In the genomic region with DNA sequence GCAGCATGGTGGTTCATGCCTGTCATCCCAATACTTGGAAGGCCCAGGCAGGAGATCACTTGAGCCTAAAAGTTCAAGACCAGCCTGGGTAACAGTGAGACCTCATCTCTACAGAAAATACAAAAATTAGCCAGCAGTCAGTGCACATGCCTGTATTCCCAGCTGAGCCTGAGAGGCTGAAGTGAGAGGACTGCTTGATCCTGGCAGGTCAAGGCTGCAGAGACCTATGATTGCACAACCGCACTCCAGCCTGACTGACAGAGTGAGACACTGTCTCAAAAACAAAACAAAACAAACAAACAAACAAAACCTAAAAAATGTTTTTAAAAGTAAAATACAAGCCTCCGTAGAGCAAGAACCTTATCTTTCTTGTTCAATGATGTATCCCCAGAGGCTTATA, we compare ENCODE assay signal across 18 cellular contexts. TPM values are rescaled to one million over a fixed set of nuclear protein-coding genes. Genes with fewer than 3 reads are reported as not detected.
DNase-seq lines count a peak whose midpoint lies in the region; ATAC-seq and TF ChIP-seq lines count a peak whose summit lies in the region.
"Had no signal": no experiment of that assay in that cellular context is flagged by ENCODE, and none has a peak within 500 bp of the region (broad histone marks: within the 10 kb centered on the region; RNA-seq: fewer than 3 reads in every experiment).

No MANE protein-coding gene starts in this region.

- H3K9me3 ChIP-seq in CD4-positive, alpha-beta T cell (ENCODE audit: control insufficient read depth, low read length) = no peaks in the 10 kb centered on the region
- H3K9me3 ChIP-seq in IMR-90 (ENCODE audit: control insufficient read depth, insufficient read depth, low read length) (no peaks in the 10 kb centered on the region), body of pancreas (no peaks in the 10 kb centered on the region)
- H3K9me3 ChIP-seq: SK-N-SH had no signal

- peaks cover 13% of the 10 kb centered on the region; the same call in 1 of the 2 replicates for H3K9me1 ChIP-seq in IMR-90 (ENCODE audit: insufficient read depth, low read length)

- H4K8ac ChIP-seq in IMR-90 (ENCODE audit: low read depth in 2 of 2, low read length in 2 of 2) = no peak overlapping the region

- H3K4me2 ChIP-seq in IMR-90 (ENCODE audit: low read depth, low read length) = no peak overlapping the region
- H3K4me2 ChIP-seq: SK-N-SH had no signal

- no peak overlapping the region for H3K4me3 ChIP-seq in IMR-90 (ENCODE audit: insufficient read depth, low read depth, low read length)
- H3K4me3 ChIP-seq in body of pancreas = no peak overlapping the region

- H2BK120ac ChIP-seq in IMR-90 (ENCODE audit: low read depth, low read length) = no peak overlapping the region

- no peak for ATAC-seq in CD4-positive, alpha-beta T cell (ENCODE audit: poor library complexity)
- ATAC-seq in IMR-90 (ENCODE audit: low read depth) (no peak), body of pancreas (peak; percentile 47), HG02884 (IDR thresholded peaks at IDR 0.05; ENCODE audit: unreplicated experiment) (no peak)
- ATAC-seq in naive thymus-derived CD8-positive, alpha-beta T cell = no peak
- ATAC-seq: PC-3 had no signal

- no peak overlapping the region for H3K18ac ChIP-seq in IMR-90 (ENCODE audit: low read depth, low read length)

- WGBS in IMR-90 (ENCODE audit: extremely low coverage in 2 of 2, insufficient read length in 1 of 2), 2 experiments = no CpG with 5 or more reads among the region's 2 CpGs
- 54 to 62% methylated on average over 2 of the region's 2 CpGs for WGBS in body of pancreas, 2 donors

- in situ Hi-C loops in IMR-90 (cut with MboI; ENCODE audit: low sequenced_read_pairs) = no loop called here

- dilution Hi-C loops in IMR-90 (cut with HindIII; ENCODE audit: low sequenced_read_pairs, unreplicated experiment) = no loop called here

- H3K27me3 ChIP-seq in CD4-positive, alpha-beta T cell (ENCODE audit: control insufficient read depth, insufficient read depth, low read length) = no peaks in the 10 kb centered on the region
- no peaks in the 10 kb centered on the region for H3K27me3 ChIP-seq in IMR-90 (ENCODE audit: control insufficient read depth, insufficient read depth, low read length)
- H3K27me3 ChIP-seq in body of pancreas = no peaks in the 10 kb centered on the region

- no TSS peak for BruUV-seq in IMR-90 (replicated peaks; lab: Mats Ljungman, UMichigan)

- intact Hi-C loops in CD4-positive, alpha-beta T cell (cut with DNase I, micrococcal nuclease) = no loop called here
- intact Hi-C loops in IMR-90 (cut with micrococcal nuclease) = no loop called here
- intact Hi-C loops in body of pancreas (cut with DNase I) = no loop called here

- H2BK20ac ChIP-seq in IMR-90 (ENCODE audit: low read depth, low read length) = no peak overlapping the region

- CTCF ChIA-PET in CD4-positive, alpha-beta T cell (lab: Charles Lee) = interaction anchor here (1.5 kb wide), 1 partner anchor 248 kb away, joined by 3 read pairs; a partner anchor contains a TSS
- CTCF ChIA-PET in IMR-90 (lab: Yijun Ruan, JAX) = no interaction called here

- no peak overlapping the region for H4K91ac ChIP-seq in IMR-90 (ENCODE audit: insufficient read depth, low read depth, low read length)

- POLR2A ChIA-PET in CD4-positive, alpha-beta T cell (lab: Charles Lee) = interaction anchor here (1.3 kb wide), 1 partner anchor 13 kb away, joined by 3 read pairs; no protein-coding TSS in a partner anchor
- POLR2A ChIA-PET in IMR-90 (lab: Charles Lee; ENCODE audit: unreplicated experiment) = no interaction called here
- POLR2A ChIA-PET in naive thymus-derived CD8-positive, alpha-beta T cell (lab: Charles Lee) = interaction anchor here (0.9 kb wide), 1 partner anchor 45 kb away, joined by 3 read pairs; no protein-coding TSS in a partner anchor

- no peak overlapping the region for H3K23ac ChIP-seq in IMR-90 (ENCODE audit: low read depth, low read length)

- H3K4me3 Mint-ChIP-seq in CD4-positive, alpha-beta T cell = peak overlapping the region; percentile 6
- H3K4me3 Mint-ChIP-seq in naive thymus-derived CD8-positive, alpha-beta T cell = peak overlapping the region in 1 of 10 donors; percentile 22

- no peak for TF ChIP-seq POLR2A in IMR-90 (IDR thresholded peaks at IDR 0.05; ENCODE audit: low read depth, low read length)
- no peak for TF ChIP-seq POLR2A in body of pancreas (IDR thresholded peaks at IDR 0.05)

- no peak overlapping the region for H3K56ac ChIP-seq in IMR-90 (ENCODE audit: extremely low read depth, insufficient read depth, low read length)

- TF ChIP-seq RAD21 in IMR-90 (IDR thresholded peaks at IDR 0.05; ENCODE audit: low read length) = no peak

- H3K36me3 ChIP-seq in IMR-90 (ENCODE audit: control insufficient read depth, insufficient read depth, low read length) = no peaks in the 10 kb centered on the region
- H3K36me3 ChIP-seq in body of pancreas (replicated peaks in 1 of 2; ENCODE audit: insufficient read depth in 1 of 2, low read depth in 2 of 2) = no peaks in the 10 kb centered on the region

- peak overlapping the region; percentile 1 for H3K27ac Mint-ChIP-seq in CD4-positive, alpha-beta T cell
- peak overlapping the region in 6 of 10 donors; percentile 0 to 71 (median 44) for H3K27ac Mint-ChIP-seq in naive thymus-derived CD8-positive, alpha-beta T cell

- no peak overlapping the region for H2AK9ac ChIP-seq in IMR-90 (replicated peaks; ENCODE audit: low read depth, low read length, poor library complexity)

- no peak overlapping the region for H2AFZ ChIP-seq in IMR-90 (replicated peaks; ENCODE audit: low read length, poor library complexity)

- no peak overlapping the region for H3K4ac ChIP-seq in IMR-90 (ENCODE audit: low read depth, low read length)

- no peak overlapping the region for H3K27ac ChIP-seq in CD4-positive, alpha-beta T cell (ENCODE audit: low read depth, low read length)
- no peak overlapping the region for H3K27ac ChIP-seq in IMR-90 (ENCODE audit: insufficient read depth, low read length)
- H3K27ac ChIP-seq in body of pancreas = no peak overlapping the region

- H3K36me3 Mint-ChIP-seq in CD4-positive, alpha-beta T cell (ENCODE audit: low read depth) = peaks cover 12% of the 10 kb centered on the region
- peaks cover 0 to 18% (median 0%) of the 10 kb centered on the region in 3 donors for H3K36me3 Mint-ChIP-seq in naive thymus-derived CD8-positive, alpha-beta T cell

- no peak overlapping the region for H3K9ac ChIP-seq in IMR-90 (ENCODE audit: low read depth, low read length)
- H3K9ac ChIP-seq: SK-N-SH had no signal

- DNase-seq in CD4-positive, alpha-beta T cell = no peak
- DNase-seq in IMR-90 (no peak), body of pancreas (peak in 2 of 4 donors; percentile 12 to 29), NCI-H774 (lab: John Stamatoyannopoulos, UW) (no peak)
- DNase-seq in naive thymus-derived CD8-positive, alpha-beta T cell = no peak
- no peak for DNase-seq in stimulated activated CD4-positive, alpha-beta T cell treated with anti-CD3 and anti-CD28 coated beads, Interleukin-4, amount 100 ng/mL, for 1 hour
- DNase-seq in activated CD4-positive, alpha-beta T cell treated with anti-CD3 and anti-CD28 coated beads, Interleukin-2, amount 50 U/mL, for 48 hours = no peak
- DNase-seq: ACHN; CD8-positive, alpha-beta memory T cell; GF-D8; GOT3; Kasumi-1; NCI-H1417 treated with DMSO at 0.1 percent for 48 hours; NCI-H2029 treated with DMSO at 0.1 percent for 48 hours; NCI-H524 treated with DMSO at 0.1 percent for 48 hours; PC-3; SK-N-SH had no signal

- peaks cover 64% of the 10 kb centered on the region for H3K4me1 Mint-ChIP-seq in CD4-positive, alpha-beta T cell (ENCODE audit: low read depth)
- peaks cover 29 to 66% (median 55%) of the 10 kb centered on the region in 4 donors for H3K4me1 Mint-ChIP-seq in naive thymus-derived CD8-positive, alpha-beta T cell

- H4K20me1 ChIP-seq in IMR-90 (ENCODE audit: insufficient read depth, low read length) = peaks cover 21% of the 10 kb centered on the region; the same call in 1 of the 2 replicates

- peaks cover 14 to 40% of the 10 kb centered on the region in 2 experiments; a peak in 3 of 4 replicates for H3K79me1 ChIP-seq in IMR-90 (ENCODE audit: low read depth in 1 of 2, low read length in 2 of 2)

- no peak overlapping the region for H2BK5ac ChIP-seq in IMR-90 (ENCODE audit: low read depth, low read length, poor library complexity, severe bottlenecking)

- H2AK5ac ChIP-seq in IMR-90 (ENCODE audit: low read depth, low read length) = no peak overlapping the region

- H3K14ac ChIP-seq in IMR-90 (replicated peaks; ENCODE audit: low read depth, low read length) = no peak overlapping the region

- H3K4me1 ChIP-seq in IMR-90 (ENCODE audit: control insufficient read depth, insufficient read depth, low read length) (peaks cover 3% of the 10 kb centered on the region; the same call in 1 of the 2 replicates), body of pancreas (peaks cover 30% of the 10 kb centered on the region)

- H4K5ac ChIP-seq in IMR-90 (ENCODE audit: low read depth, low read length) = no peak overlapping the region

- no peaks in the 10 kb centered on the region for H3K9me3 Mint-ChIP-seq in CD4-positive, alpha-beta T cell
- no peaks in the 10 kb centered on the region for H3K9me3 Mint-ChIP-seq in naive thymus-derived CD8-positive, alpha-beta T cell
- H3K9me3 Mint-ChIP-seq: CD8-positive, alpha-beta memory T cell had no signal

- TF ChIP-seq CTCF in CD4-positive, alpha-beta T cell (IDR thresholded peaks at IDR 0.05) = no peak
- no peak for TF ChIP-seq CTCF in IMR-90 (conservative IDR thresholded peaks at IDR 0.05; ENCODE audit: low read depth, low read length)
- no peak for TF ChIP-seq CTCF in body of pancreas (IDR thresholded peaks at IDR 0.05)

- no peaks in the 10 kb centered on the region for H3K27me3 Mint-ChIP-seq in CD4-positive, alpha-beta T cell
- H3K27me3 Mint-ChIP-seq in naive thymus-derived CD8-positive, alpha-beta T cell = no peaks in the 10 kb centered on the region
- H3K27me3 Mint-ChIP-seq: CD8-positive, alpha-beta memory T cell had no signal

- H2BK15ac ChIP-seq in IMR-90 (ENCODE audit: low read depth, low read length) = no peak overlapping the region

TF ChIP-seq in IMR-90, 13 proteins besides CTCF, POLR2A, EP300 and RAD21 (continues in another document):
- no peak for TF ChIP-seq MXI1 (IDR thresholded peaks at IDR 0.05; ENCODE audit: borderline replicate concordance, low read depth, low read length)
- no peak for TF ChIP-seq CHD1 (IDR thresholded peaks at IDR 0.05; ENCODE audit: low read depth, low read length)
- TF ChIP-seq CEBPB (IDR thresholded peaks at IDR 0.05; ENCODE audit: low read depth, low read length) = peak; percentile 57

RNA-seq across cellular contexts. Expression of a gene that starts 6.0 kb away (rescaled TPM):
- 10 to 100 TPM; 76.2 to 80.7 TPM for total RNA-seq in CD4-positive, alpha-beta T cell
- total RNA-seq in IMR-90 (2012; rRNA removed) (24.2 and 25.6 TPM in 2 replicates), body of pancreas (1 to 10 TPM; 8.2 to 9.9 TPM)
- polyA plus RNA-seq in IMR-90 (2012; rRNA removed) = 2.0 and 2.3 TPM in 2 replicates
- polyA plus RNA-seq in IMR-90 (2012; cell fraction: cytosol; rRNA removed) = 0.32 and 0.99 TPM in 2 replicates
- 3.0 and 8.0 TPM in 2 replicates for polyA plus RNA-seq in IMR-90 (2012; cell fraction: nucleus; rRNA removed; ENCODE audit: low replicate concordance)
- 10 to 100 TPM; 70.9 to 73.6 TPM for total RNA-seq in naive thymus-derived CD8-positive, alpha-beta T cell
- 10 to 100 TPM; 31.1 to 50.0 (median 47.5) TPM for polyA plus RNA-seq in naive thymus-derived CD8-positive, alpha-beta T cell
